In the genomic region with DNA sequence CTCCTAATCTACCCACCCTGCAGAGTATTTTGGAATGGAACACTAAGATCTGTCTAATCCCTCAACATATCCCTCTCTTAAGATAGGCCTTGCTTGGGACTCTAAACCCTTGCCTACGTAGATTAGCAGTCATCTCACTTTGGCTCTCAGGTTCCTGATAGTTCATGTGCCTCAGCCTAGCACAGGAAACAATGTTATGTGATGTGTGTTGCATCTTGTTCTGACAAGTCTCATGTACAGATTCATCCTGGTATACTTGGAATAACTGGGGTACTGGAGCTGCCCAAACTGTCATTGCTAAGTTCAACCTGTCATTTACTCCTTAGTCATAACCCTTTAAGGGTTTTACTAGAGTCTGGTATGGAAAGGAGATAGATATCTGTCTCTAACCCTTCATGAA, we compare ENCODE assay signal across 1 cellular context.
TF ChIP-seq lines count a peak whose summit lies in the region.

No MANE protein-coding gene starts in this region.

TF ChIP-seq in GM12878, 131 proteins besides CTCF, POLR2A, EP300 and RAD21:
- TF ChIP-seq NFYA (IDR thresholded peaks at IDR 0.05; ENCODE audit: borderline replicate concordance, low read depth, low read length) (no peak), YY1 (IDR thresholded peaks at IDR 0.05; ENCODE audit: low read depth, low read length) (no peak), NFIC (IDR thresholded peaks at IDR 0.05; ENCODE audit: low read depth, low read length) (no peak), TCF12 (IDR thresholded peaks at IDR 0.05; ENCODE audit: low read depth, low read length) (no peak), CREB1 (IDR thresholded peaks at IDR 0.05; ENCODE audit: low read depth) (no peak), PBX3 (IDR thresholded peaks at IDR 0.05; ENCODE audit: insufficient replicate concordance, low read depth, low read length) (no peak)
- TF ChIP-seq, protein P1, sequence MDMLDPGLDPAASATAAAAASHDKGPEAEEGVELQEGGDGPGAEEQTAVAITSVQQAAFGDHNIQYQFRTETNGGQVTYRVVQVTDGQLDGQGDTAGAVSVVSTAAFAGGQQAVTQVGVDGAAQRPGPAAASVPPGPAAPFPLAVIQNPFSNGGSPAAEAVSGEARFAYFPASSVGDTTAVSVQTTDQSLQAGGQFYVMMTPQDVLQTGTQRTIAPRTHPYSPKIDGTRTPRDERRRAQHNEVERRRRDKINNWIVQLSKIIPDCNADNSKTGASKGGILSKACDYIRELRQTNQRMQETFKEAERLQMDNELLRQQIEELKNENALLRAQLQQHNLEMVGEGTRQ (IDR thresholded peaks at IDR 0.05; ENCODE audit: borderline replicate concordance, low read depth, low read length) = no peak
